ENCODE assay signal across 23 cellular contexts in genomic region chr9:116405321-116405720, GRCh38.
"Had no signal": no experiment of that assay in that cellular context is flagged by ENCODE, and none has a peak within 500 bp of the region (broad histone marks: within the 10 kb centered on the region; RNA-seq: fewer than 3 reads in every experiment).

No MANE protein-coding gene starts in this region.

- H3K4me3 ChIP-seq: cardiac muscle cell, ovary, psoas muscle, tibial artery had no signal

- H3K27ac ChIP-seq: cardiac muscle cell, foreskin keratinocyte, neutrophil, ovary, psoas muscle, tibial artery, VCaP had no signal

- H3K9me3 ChIP-seq: neutrophil, ovary, psoas muscle, tibial artery had no signal

- H3K27me3 ChIP-seq: cardiac muscle cell, foreskin keratinocyte, neutrophil, ovary, tibial artery had no signal

- H3K4me1 ChIP-seq: foreskin keratinocyte, psoas muscle, tibial artery had no signal

- DNase-seq: activated CD4-positive, alpha-beta T cell treated with anti-CD3 and anti-CD28 coated beads, Interleukin-2, amount 10 ng/mL, durations not matched to agents 7 days and 5 days; activated CD4-positive, CD25-positive, alpha-beta regulatory T cell treated with anti-CD3 and anti-CD28 coated beads, Interleukin-2, amount 50 U/mL, for 72 hours; activated CD8-positive, alpha-beta T cell treated with anti-CD3 and anti-CD28 coated beads, Interleukin-2, amount 10 ng/mL, durations not matched to agents 7 days and 5 days; activated gamma-delta T cell; activated naive CD4-positive, alpha-beta T cell treated with anti-CD3 and anti-CD28 coated beads, Interleukin-2, amount 50 U/mL, for 16 hours; activated naive CD8-positive, alpha-beta T cell treated with anti-CD3 and anti-CD28 coated beads, Interleukin-2, amount 50 U/mL, for 24 hours; cortex of kidney; erythroblast; foreskin keratinocyte; kidney; left ventricle myocardium superior; mammary epithelial cell; midbrain; ovary; psoas muscle; right cardiac atrium; stimulated activated CD4-positive, alpha-beta T cell treated with anti-CD3 and anti-CD28 coated beads, Interleukin-4, amount 100 ng/mL, for 4 hours; stimulated activated naive CD8-positive, alpha-beta T cell treated with anti-CD3 and anti-CD28 coated beads, Interleukin-15, amount 100 ng/mL, for 72 hours; tibial artery had no signal

- H3K36me3 ChIP-seq: cardiac muscle cell, neutrophil, ovary, tibial artery had no signal

- ATAC-seq: activated CD8-positive, alpha-beta T cell treated with anti-CD3 and anti-CD28 coated beads, Interleukin-2, amount 10 ng/mL, durations not matched to agents 7 days and 5 days; activated naive CD8-positive, alpha-beta T cell treated with anti-CD3 and anti-CD28 coated beads, Interleukin-2, amount 50 U/mL, for 24 hours; foreskin keratinocyte; left ventricle myocardium superior; natural killer cell treated with Interleukin-12 subunit alpha and Interleukin-12 subunit beta and Interleukin-15 and Interleukin-18, amount 100 ng/mL, for 72 hours; psoas muscle; right cardiac atrium; stimulated activated naive CD8-positive, alpha-beta T cell treated with anti-CD3 and anti-CD28 coated beads, Interleukin-15, amount 100 ng/mL, for 72 hours had no signal
